Comparison of ENCODE assay signal across 8 cellular contexts in the genomic region with DNA sequence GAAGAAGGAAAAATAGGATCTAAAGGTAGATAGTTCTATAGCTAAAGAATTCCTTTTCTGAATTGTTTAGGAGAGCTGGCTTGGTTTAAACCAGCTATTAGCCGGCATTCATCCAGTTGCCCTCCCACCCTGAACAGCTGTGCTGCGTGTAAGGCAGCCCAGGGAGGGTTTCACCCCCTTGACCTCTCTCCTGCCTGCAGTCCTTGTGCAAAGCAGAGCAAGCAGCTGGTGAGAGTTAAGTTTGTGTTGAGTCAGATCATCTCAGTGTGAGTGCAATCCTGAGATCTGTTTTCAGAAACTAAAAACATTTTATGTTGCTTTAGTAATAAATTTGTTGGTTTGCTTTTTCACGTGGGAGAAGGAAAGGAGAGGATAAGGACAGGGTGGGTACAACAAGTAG. TPM values are rescaled to one million over a fixed set of nuclear protein-coding genes. Genes with fewer than 3 reads are reported as not detected.
DNase-seq lines count a peak whose midpoint lies in the region; ATAC-seq and TF ChIP-seq lines count a peak whose summit lies in the region.

No MANE protein-coding gene starts in this region.

- peaks cover 26% of the 10 kb centered on the region for H3K79me2 ChIP-seq in smooth muscle cell (ENCODE audit: low read depth)

- H3K4me3 ChIP-seq in H7 (ENCODE audit: insufficient read depth, low read depth, low read length) (no peak overlapping the region), WERI-Rb-1 (ENCODE audit: low read depth, low read length) (no peak overlapping the region), smooth muscle cell (no peak overlapping the region)

- peaks cover 25% of the 10 kb centered on the region for H3K4me1 ChIP-seq in smooth muscle cell (ENCODE audit: low read depth)

- no peak overlapping the region for H3K9ac ChIP-seq in smooth muscle cell (ENCODE audit: low read depth)

- H3K4me2 ChIP-seq in smooth muscle cell, result peak overlapping the region; percentile 21

- H2AFZ ChIP-seq in smooth muscle cell (ENCODE audit: low read depth), result no peak overlapping the region

- no peaks in the 10 kb centered on the region for H3K9me3 ChIP-seq in WERI-Rb-1 (ENCODE audit: severe bottlenecking)
- no peaks in the 10 kb centered on the region for H3K9me3 ChIP-seq in smooth muscle cell (replicated peaks; ENCODE audit: low read depth)

- intact Hi-C loops in Right ventricle myocardium superior (cut with DNase I), result no loop called here

- H3F3A ChIP-seq in smooth muscle cell (ENCODE audit: low read depth), result peaks cover 35% of the 10 kb centered on the region

- peak overlapping the region; percentile 45 for H3K27ac ChIP-seq in WERI-Rb-1
- peak overlapping the region; percentile 62 for H3K27ac ChIP-seq in smooth muscle cell (ENCODE audit: low read depth)

- peaks cover 64% of the 10 kb centered on the region for H4K20me1 ChIP-seq in smooth muscle cell (ENCODE audit: low read depth)

- no peaks in the 10 kb centered on the region for H3K27me3 ChIP-seq in H7 (ENCODE audit: control insufficient read depth, insufficient read depth, low read length)
- H3K27me3 ChIP-seq in WERI-Rb-1 (ENCODE audit: insufficient read depth, low read depth, severe bottlenecking), result no peaks in the 10 kb centered on the region
- H3K27me3 ChIP-seq in smooth muscle cell (ENCODE audit: low read depth), result no peaks in the 10 kb centered on the region

- H3K36me3 ChIP-seq in H7 (replicated peaks; ENCODE audit: control insufficient read depth, insufficient read depth, low read length), result no peaks in the 10 kb centered on the region
- H3K36me3 ChIP-seq in WERI-Rb-1, result peaks cover 30% of the 10 kb centered on the region
- no peaks in the 10 kb centered on the region for H3K36me3 ChIP-seq in smooth muscle cell (ENCODE audit: low read depth)

- no peak for TF ChIP-seq CTCF in WERI-Rb-1 (IDR thresholded peaks at IDR 0.05; ENCODE audit: low read depth, low read length)
- TF ChIP-seq CTCF in smooth muscle cell (IDR thresholded peaks at IDR 0.05; ENCODE audit: borderline replicate concordance, insufficient read depth, poor library complexity, severe bottlenecking), result no peak

- ATAC-seq in Right ventricle myocardium superior (ENCODE audit: poor library complexity) (peak; percentile 70), GM21360 (IDR thresholded peaks at IDR 0.05; ENCODE audit: unreplicated experiment) (no peak)

- 12% methylated on average over 3 of the region's 3 CpGs for whole genome bisulfite sequencing in smooth muscle cell (ENCODE audit: low lambda C conversion rate)

- DNase-seq in H7 (peak; percentile 53), WERI-Rb-1 (peak; percentile 55), Right ventricle myocardium superior (no peak), smooth muscle cell (lab: John Stamatoyannopoulos, UW; ENCODE audit: unreplicated experiment) (no peak), NCI-H774 (lab: John Stamatoyannopoulos, UW) (no peak), NCI-H1105 treated with DMSO at 0.1 percent for 48 hours (lab: John Stamatoyannopoulos, UW) (no peak)
- DNase-seq in stimulated activated CD4-positive, alpha-beta T cell treated with anti-CD3 and anti-CD28 coated beads, Interleukin-2, amount 100 ng/mL, for 24 hours, result no peak

RNA-seq across cellular contexts. Expression of a gene that starts 13.0 kb away (rescaled TPM):
- total RNA-seq in H7 (2014; rRNA removed; shearing (Covaris generic)), result 23.1 and 23.7 TPM in 2 replicates
- total RNA-seq in Right ventricle myocardium superior (5.0 TPM), smooth muscle cell (15.7 and 20.6 TPM in 2 replicates)
- polyA plus RNA-seq in smooth muscle cell, result 19.9 and 20.5 TPM in 2 replicates

RNA-seq across cellular contexts. Expression of a gene that starts 13.9 kb away (rescaled TPM):
- 10.3 and 12.3 TPM in 2 replicates for total RNA-seq in H7 (2014; rRNA removed; shearing (Covaris generic))
- total RNA-seq in Right ventricle myocardium superior (4.5 TPM), smooth muscle cell (3.8 and 5.2 TPM in 2 replicates)
- 6.7 and 8.9 TPM in 2 replicates for polyA plus RNA-seq in smooth muscle cell

RNA-seq across cellular contexts. Expression of a gene that starts 46.5 kb away (rescaled TPM):
- total RNA-seq in H7 (2014; rRNA removed; shearing (Covaris generic)), result 143 and 197 TPM in 2 replicates
- total RNA-seq in Right ventricle myocardium superior (155 TPM), smooth muscle cell (20.7 and 31.5 TPM in 2 replicates)
- polyA plus RNA-seq in smooth muscle cell, result 78.6 and 102 TPM in 2 replicates

Comparison
In these comparisons a context has a peak if more than half of its experiments do, and no peak if none do; other contexts are left out.
1. DNase-seq: peak in H7 (single experiment) and WERI-Rb-1 (single experiment); none in Right ventricle myocardium superior (single experiment), smooth muscle cell (single experiment), NCI-H774 (single experiment), NCI-H1105 treated with DMSO at 0.1 percent for 48 hours (single experiment) and stimulated activated CD4-positive, alpha-beta T cell treated with anti-CD3 and anti-CD28 coated beads, Interleukin-2, amount 100 ng/mL, for 24 hours (0 of 2).